ENCODE assay signal across 6 cellular contexts in the genomic region with DNA sequence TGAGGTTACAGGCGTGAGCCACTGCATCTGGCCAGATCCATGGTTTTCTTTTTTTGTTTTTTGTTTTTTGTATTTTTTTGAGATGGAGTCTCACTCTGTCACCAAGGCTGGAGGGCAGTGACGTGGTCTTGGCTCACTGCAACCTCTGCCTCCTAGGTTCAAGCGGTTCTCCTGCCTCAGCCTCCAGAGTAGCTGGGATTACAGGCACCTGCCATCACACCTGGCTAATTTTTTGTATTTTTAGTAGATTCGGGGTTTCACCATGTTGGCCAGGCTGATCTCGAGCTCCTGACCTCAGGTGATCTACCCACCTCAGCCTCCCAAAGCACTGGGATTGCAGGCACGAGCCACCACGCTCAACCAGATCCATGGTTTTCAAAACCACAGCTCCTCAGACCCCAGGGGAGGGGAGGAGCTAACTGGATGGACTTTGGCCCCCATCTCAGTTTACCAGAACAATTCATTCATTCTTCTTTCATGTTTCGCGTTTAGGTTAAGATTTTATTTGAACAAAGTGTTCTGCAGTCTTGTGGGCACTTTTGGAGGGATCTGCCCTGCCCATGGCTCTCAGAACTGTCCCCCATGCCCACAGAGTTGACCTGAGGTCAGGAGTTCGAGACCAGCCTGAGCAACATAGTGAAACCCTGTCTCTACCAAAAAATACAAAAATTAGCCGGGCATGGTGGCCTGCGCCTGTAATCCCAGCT. TPM values are rescaled to one million over a fixed set of nuclear protein-coding genes. Genes with fewer than 3 reads are reported as not detected.
DNase-seq lines count a peak whose midpoint lies in the region; ATAC-seq, FAIRE-seq and TF ChIP-seq lines count a peak whose summit lies in the region.
"Not testable (repeated sequence)": the region's sequence is repeated elsewhere in the genome, so short reads cannot be mapped to it uniquely, and the experiment has no call there.

No MANE protein-coding gene starts in this region.

- peak overlapping the region in 1 of 2 experiments; percentile 87 for H2BK12ac ChIP-seq in mesenchymal stem cell (ENCODE audit: low read length in 2 of 2)

- not testable (repeated sequence) for H2AFZ ChIP-seq in IMR-90 (replicated peaks; ENCODE audit: low read length, poor library complexity); mesenchymal stem cell (ENCODE audit: low read depth, low read length)

- not testable (repeated sequence) for H3K18ac ChIP-seq in IMR-90 (ENCODE audit: low read depth, low read length); mesenchymal stem cell (ENCODE audit: low read depth in 1 of 2, low read length in 2 of 2)

- BruUV-seq in IMR-90 (replicated peaks; lab: Mats Ljungman, UMichigan) = not testable (repeated sequence)

- not testable (repeated sequence) for TF ChIP-seq EP300 in sigmoid colon (IDR thresholded peaks at IDR 0.05)

- not testable (repeated sequence) for H4K91ac ChIP-seq in IMR-90 (ENCODE audit: insufficient read depth, low read depth, low read length)
- peak overlapping the region; percentile 21 for H4K91ac ChIP-seq in mesenchymal stem cell (ENCODE audit: low read length)

- in situ Hi-C loops in IMR-90 (cut with MboI; ENCODE audit: low sequenced_read_pairs) = loop anchor here (25.0 kb wide), 1 partner anchor 223 kb away; no protein-coding TSS in a partner anchor

- not testable (repeated sequence) for H3K4me3 ChIP-seq in BLaER1; IMR-90 (ENCODE audit: insufficient read depth, low read depth, low read length); kidney (ENCODE audit: low read length in 2 of 2); mesenchymal stem cell (ENCODE audit: insufficient read depth in 1 of 2, low read depth in 1 of 2, low read length in 2 of 2); sigmoid colon

- not testable (repeated sequence) for H2BK20ac ChIP-seq in IMR-90 (ENCODE audit: low read depth, low read length)

- not testable (repeated sequence) for FAIRE-seq in kidney (lab: Jason Lieb, UNC)

- H2BK15ac ChIP-seq in IMR-90 (ENCODE audit: low read depth, low read length) = not testable (repeated sequence)
- H2BK15ac ChIP-seq in mesenchymal stem cell (ENCODE audit: low read depth, poor library complexity, severe bottlenecking) = peak overlapping the region; percentile 21

- not testable (repeated sequence) for H3K14ac ChIP-seq in IMR-90 (replicated peaks; ENCODE audit: low read depth, low read length); mesenchymal stem cell (ENCODE audit: low read length in 2 of 2)

- not testable (repeated sequence) for H3K23ac ChIP-seq in IMR-90 (ENCODE audit: low read depth, low read length); mesenchymal stem cell (ENCODE audit: low read length in 2 of 2)

- H3K4ac ChIP-seq in IMR-90 (ENCODE audit: low read depth, low read length) = peak overlapping the region; percentile 22; the same call in 1 of the 2 replicates
- H3K4ac ChIP-seq in mesenchymal stem cell (ENCODE audit: low read depth in 1 of 2, low read length in 2 of 2) = not testable (repeated sequence)

- peaks cover 57% of the 10 kb centered on the region for H3K4me1 ChIP-seq in BLaER1
- not testable (repeated sequence) for H3K4me1 ChIP-seq in IMR-90 (ENCODE audit: control insufficient read depth, insufficient read depth, low read length); mesenchymal stem cell (ENCODE audit: control insufficient read depth, insufficient read depth, low read depth, low read length)
- peaks cover 13 to 17% of the 10 kb centered on the region in 2 donors for H3K4me1 ChIP-seq in kidney (ENCODE audit: control insufficient read depth in 1 of 2, insufficient read depth in 1 of 2, low read depth in 1 of 2, low read length in 2 of 2)
- peaks cover 0 to 28% (median 25%) of the 10 kb centered on the region in 4 donors for H3K4me1 ChIP-seq in sigmoid colon

- H3K9me1 ChIP-seq in IMR-90 (ENCODE audit: insufficient read depth, low read length) = not testable (repeated sequence)

- not testable (repeated sequence) for H3K27me3 ChIP-seq in BLaER1; IMR-90 (ENCODE audit: control insufficient read depth, insufficient read depth, low read length); mesenchymal stem cell (ENCODE audit: control insufficient read depth in 1 of 2, insufficient read depth in 1 of 2, low read length in 2 of 2); sigmoid colon

- H3K79me1 ChIP-seq in IMR-90 (ENCODE audit: low read depth in 1 of 2, low read length in 2 of 2); mesenchymal stem cell (replicated peaks; ENCODE audit: low read length, poor library complexity, severe bottlenecking): not testable (repeated sequence)

- CTCF ChIA-PET in IMR-90 (lab: Yijun Ruan, JAX) = not testable (repeated sequence)

- H4K8ac ChIP-seq in IMR-90 (ENCODE audit: low read depth in 2 of 2, low read length in 2 of 2); mesenchymal stem cell (ENCODE audit: low read length): not testable (repeated sequence)

- not testable (repeated sequence) for H2BK5ac ChIP-seq in IMR-90 (ENCODE audit: low read depth, low read length, poor library complexity, severe bottlenecking); mesenchymal stem cell (ENCODE audit: low read depth, low read length, poor library complexity, severe bottlenecking)

- POLR2A ChIA-PET in IMR-90 (lab: Charles Lee; ENCODE audit: unreplicated experiment) = not testable (repeated sequence)

- H3K56ac ChIP-seq in IMR-90 (ENCODE audit: extremely low read depth, insufficient read depth, low read length) = not testable (repeated sequence)

- TF ChIP-seq RAD21 in IMR-90 (IDR thresholded peaks at IDR 0.05; ENCODE audit: low read length) = not testable (repeated sequence)

- not testable (repeated sequence) for H4K20me1 ChIP-seq in BLaER1; IMR-90 (ENCODE audit: insufficient read depth, low read length)

- not testable (repeated sequence) for H3K36me3 ChIP-seq in BLaER1; IMR-90 (ENCODE audit: control insufficient read depth, insufficient read depth, low read length); kidney (ENCODE audit: control insufficient read depth in 1 of 2, insufficient read depth in 2 of 2, low read length in 2 of 2); mesenchymal stem cell (ENCODE audit: control insufficient read depth in 1 of 2, insufficient read depth in 2 of 2, low read depth in 1 of 2, low read length in 2 of 2); sigmoid colon

- not testable (repeated sequence) for H3K9me3 ChIP-seq in BLaER1; IMR-90 (ENCODE audit: control insufficient read depth, insufficient read depth, low read length); kidney (ENCODE audit: control insufficient read depth in 1 of 2, low read length in 2 of 2); mesenchymal stem cell (ENCODE audit: control insufficient read depth, low read length); sigmoid colon

- H3K27ac ChIP-seq in BLaER1 = peak overlapping the region; percentile 91
- H3K27ac ChIP-seq in IMR-90 (ENCODE audit: insufficient read depth, low read length); kidney (ENCODE audit: low read depth in 2 of 2, low read length in 2 of 2); mesenchymal stem cell (ENCODE audit: low read length, poor library complexity, severe bottlenecking): not testable (repeated sequence)
- H3K27ac ChIP-seq in VCaP = peak overlapping the region; percentile 80; the same call in 1 of the 2 replicates
- peak overlapping the region in 1 of 4 donors; percentile 92 for H3K27ac ChIP-seq in sigmoid colon

- intact Hi-C loops in IMR-90 (cut with micrococcal nuclease) = not testable (repeated sequence)
- intact Hi-C loops in kidney (cut with DNase I) = loop anchor here (10.0 kb wide), 1 partner anchor 481 kb away; no protein-coding TSS in a partner anchor
- intact Hi-C loops in sigmoid colon (cut with DNase I) = loop anchor here (2.0 to 10.0 kb wide), 2 partner anchors 261 to 597 kb away; no protein-coding TSS in a partner anchor

- not testable (repeated sequence) for TF ChIP-seq CTCF in IMR-90 (conservative IDR thresholded peaks at IDR 0.05; ENCODE audit: low read depth, low read length); VCaP (conservative IDR thresholded peaks at IDR 0.05); kidney (IDR thresholded peaks at IDR 0.05; ENCODE audit: borderline replicate concordance, extremely low read depth, insufficient read depth); sigmoid colon (IDR thresholded peaks at IDR 0.05)

- not testable (repeated sequence) for H4K5ac ChIP-seq in IMR-90 (ENCODE audit: low read depth, low read length)

- peak overlapping the region; percentile 14; the same call in 1 of the 2 replicates for H2AK5ac ChIP-seq in IMR-90 (ENCODE audit: low read depth, low read length)
- H2AK5ac ChIP-seq in mesenchymal stem cell (ENCODE audit: low read length, severe bottlenecking) = not testable (repeated sequence)

- H2BK120ac ChIP-seq in IMR-90 (ENCODE audit: low read depth, low read length) = peak overlapping the region; percentile 32; the same call in 1 of the 2 replicates
- not testable (repeated sequence) for H2BK120ac ChIP-seq in mesenchymal stem cell (ENCODE audit: low read depth, low read length)

- peak overlapping the region; percentile 90 for H3K4me2 ChIP-seq in BLaER1
- not testable (repeated sequence) for H3K4me2 ChIP-seq in IMR-90 (ENCODE audit: low read depth, low read length); mesenchymal stem cell (ENCODE audit: low read length, poor library complexity, severe bottlenecking)

- peak overlapping the region; percentile 50; the same call in 1 of the 2 replicates for H3K9ac ChIP-seq in BLaER1
- not testable (repeated sequence) for H3K9ac ChIP-seq in IMR-90 (ENCODE audit: low read depth, low read length); kidney (ENCODE audit: low read length in 2 of 2); mesenchymal stem cell (ENCODE audit: low read length)

- WGBS in IMR-90 (ENCODE audit: extremely low coverage in 2 of 2, insufficient read length in 1 of 2), 2 experiments = 57% methylated on average over 1 of the region's 12 CpGs; no CpG with 5 or more reads in 1 of the 2 experiments
- WGBS in mesenchymal stem cell = 95% methylated on average over 10 of the region's 12 CpGs
- 79 to 87% methylated on average over 12 of the region's 12 CpGs for WGBS in sigmoid colon, 2 donors

- H2AK9ac ChIP-seq in IMR-90 (replicated peaks; ENCODE audit: low read depth, low read length, poor library complexity) = not testable (repeated sequence)

- DNase-seq in IMR-90, mesenchymal stem cell: not testable (repeated sequence)
- DNase-seq in kidney (peak; percentile 26), sigmoid colon (peak; percentile 41)

- ATAC-seq in IMR-90 (ENCODE audit: low read depth) = not testable (repeated sequence)

- not testable (repeated sequence) for TF ChIP-seq POLR2A in IMR-90 (IDR thresholded peaks at IDR 0.05; ENCODE audit: low read depth, low read length); sigmoid colon (IDR thresholded peaks at IDR 0.05)

- dilution Hi-C loops in IMR-90 (cut with HindIII; ENCODE audit: low sequenced_read_pairs, unreplicated experiment) = not testable (repeated sequence)

RNA-seq across cellular contexts. Expression of a gene that starts 43.1 kb away (rescaled TPM):
- total RNA-seq in IMR-90 (2012; rRNA removed) (75.3 and 135 TPM in 2 replicates), kidney (102 TPM), sigmoid colon (100 to 1,000 TPM in 2 of 4 donors, 10 to 100 TPM in 2; 72.0 to 128 (median 112) TPM)
- polyA plus RNA-seq in IMR-90 (2012; rRNA removed) (70.5 and 84.4 TPM in 2 replicates), kidney (ENCODE audit: insufficient read depth, low read depth, low replicate concordance) (96.4 TPM), sigmoid colon (10 to 100 TPM; 49.0 to 79.3 (median 68.5) TPM)
- polyA plus RNA-seq in IMR-90 (2012; cell fraction: cytosol; rRNA removed) = 21.2 and 21.9 TPM in 2 replicates
- 5.2 and 27.0 TPM in 2 replicates for polyA plus RNA-seq in IMR-90 (2012; cell fraction: nucleus; rRNA removed; ENCODE audit: low replicate concordance)
- polyA plus RNA-seq in mesenchymal stem cell (2013, experiment 1 of 2) = 99.5 TPM
- 104 TPM for polyA plus RNA-seq in mesenchymal stem cell (2013, experiment 2 of 2)
